ENCODE assay signal across 8 cellular contexts in genomic region chr10:48363617-48364355, GRCh38. TPM values are rescaled to one million over a fixed set of nuclear protein-coding genes. Genes with fewer than 3 reads are reported as not detected.
DNase-seq lines count a peak whose midpoint lies in the region; ATAC-seq and TF ChIP-seq lines count a peak whose summit lies in the region.

No MANE protein-coding gene starts in this region.

- H3K27me3 ChIP-seq in adrenal gland (no peaks in the 10 kb centered on the region), right cardiac atrium (ENCODE audit: control insufficient read depth, insufficient read depth) (no peaks in the 10 kb centered on the region)

- H3K4me3 ChIP-seq in adrenal gland (no peak overlapping the region), right cardiac atrium (ENCODE audit: low read length) (no peak overlapping the region)

- intact Hi-C loops in adrenal gland (cut with DNase I): loop anchor here in 1 of 2 donors (5.0 to 10.0 kb wide), 2 partner anchors 141 to 294 kb away; no protein-coding TSS in a partner anchor
- intact Hi-C loops in right cardiac atrium (cut with DNase I): loop anchor here in 3 of 4 donors (2.0 to 10.0 kb wide), 4 partner anchors 144 to 294 kb away; no protein-coding TSS in a partner anchor
- intact Hi-C loops in sciatic nerve (cut with DNase I): no loop called here

- TF ChIP-seq CTCF in adrenal gland (IDR thresholded peaks at IDR 0.05): peak; percentile 61 to 84 (median 77)

- H3K4me1 ChIP-seq in adrenal gland (replicated peaks in 1 of 2) (peaks cover 0 to 13% of the 10 kb centered on the region in 2 donors), right cardiac atrium (ENCODE audit: control insufficient read depth, insufficient read depth, low read length) (peaks cover under 1% of the 10 kb centered on the region)

- ATAC-seq in right cardiac atrium: peak; percentile 63 to 67
- peak; percentile 64 for ATAC-seq in sciatic nerve
- no peak for ATAC-seq in HG03432 (IDR thresholded peaks at IDR 0.05; ENCODE audit: unreplicated experiment)
- no peak for ATAC-seq in GM18511 (IDR thresholded peaks at IDR 0.05; ENCODE audit: unreplicated experiment)

- H3K36me3 ChIP-seq in adrenal gland (replicated peaks in 1 of 2): no peaks in the 10 kb centered on the region

- DNase-seq in D341Med (ENCODE audit: low spot score) (peak; percentile 62), HCEC 1CT (peak; percentile 70), NCI-H748 (lab: John Stamatoyannopoulos, UW; ENCODE audit: unreplicated experiment) (peak; percentile 78), adrenal gland (peak; percentile 18 to 67 (median 42)), right cardiac atrium (no peak), sciatic nerve (ENCODE audit: low spot score) (no peak)

- 31 to 42% (median 39%) methylated on average over 5 of the region's 5 CpGs for WGBS in adrenal gland, 4 donors
- WGBS in right cardiac atrium: 24% methylated on average over 5 of the region's 5 CpGs

- H3K27ac ChIP-seq in adrenal gland (no peak overlapping the region), right cardiac atrium (ENCODE audit: low read length) (no peak overlapping the region)

- H3K9me3 ChIP-seq in adrenal gland (replicated peaks in 1 of 3) (peaks cover 0 to 9% (median 0%) of the 10 kb centered on the region in 3 donors), right cardiac atrium (ENCODE audit: control insufficient read depth, low read length) (no peaks in the 10 kb centered on the region)

- no peak for TF ChIP-seq POLR2A in adrenal gland (IDR thresholded peaks at IDR 0.05)

RNA-seq across cellular contexts. Expression of gene MAPK8, which starts 57.3 kb away (rescaled TPM):
- total RNA-seq in adrenal gland (10 to 100 TPM; 15.1 to 45.7 (median 31.9) TPM), right cardiac atrium (10 to 100 TPM; 31.5 to 35.5 (median 34.1) TPM), sciatic nerve (49.4 TPM)
- polyA plus RNA-seq in adrenal gland (10 to 100 TPM in 1 of 3 donors, 1 to 10 TPM in 2; 7.6 to 44.8 (median 8.9) TPM), right cardiac atrium (9.4 TPM)

Comparison
In these comparisons a context has a peak if more than half of its experiments do, and no peak if none do; other contexts are left out.
1. DNase-seq: peak in D341Med (single experiment), HCEC 1CT (single experiment), NCI-H748 (single experiment) and adrenal gland (7 of 7); none in right cardiac atrium (0 of 3) and sciatic nerve (single experiment).
2. ATAC-seq: peak in right cardiac atrium (2 of 2) and sciatic nerve (single experiment); none in HG03432 (single experiment) and GM18511 (single experiment).